6 cellular contexts compared by ENCODE assay signal in the genomic region with DNA sequence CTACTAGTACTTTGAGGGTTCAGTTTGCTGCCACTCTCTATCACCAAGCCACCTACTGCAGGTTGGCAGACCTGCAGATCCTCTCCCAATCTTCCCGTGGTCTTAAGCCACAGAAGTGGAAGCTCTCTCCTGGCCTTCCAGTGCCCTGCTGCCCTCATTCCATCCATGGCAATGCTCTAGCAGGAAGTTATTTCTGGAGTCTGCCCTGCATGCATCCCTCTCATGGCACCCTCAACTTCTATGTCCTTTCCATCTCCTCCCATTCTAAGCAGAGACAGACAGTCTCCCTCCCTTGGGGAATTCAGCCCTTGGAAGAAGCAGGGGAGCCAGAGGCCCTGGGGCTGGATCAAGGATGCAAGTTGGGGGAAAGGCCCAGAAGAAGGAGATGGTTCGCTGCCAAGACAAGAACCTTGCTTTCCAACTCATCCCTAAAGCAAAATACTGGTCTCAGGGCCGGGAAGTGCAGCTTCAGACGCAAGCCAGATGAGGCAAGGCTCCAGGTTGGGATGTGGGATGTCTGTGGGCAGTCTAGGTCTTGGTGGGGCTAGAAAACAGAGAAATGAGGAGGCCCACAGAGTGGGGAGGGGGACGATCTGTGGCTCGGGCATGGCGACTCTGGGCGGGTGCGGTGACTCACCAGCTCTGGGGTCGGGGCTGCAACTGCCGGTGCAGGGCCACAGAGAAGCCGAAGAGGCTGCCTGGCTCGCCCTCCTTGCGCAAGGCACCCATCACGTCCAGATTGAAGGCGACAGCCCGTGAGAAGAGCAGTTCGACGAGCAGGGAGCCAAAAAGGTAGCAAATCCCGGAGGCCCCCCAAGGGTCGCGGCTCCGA. TPM values are rescaled to one million over a fixed set of nuclear protein-coding genes. Genes with fewer than 3 reads are reported as not detected.
DNase-seq lines count a peak whose midpoint lies in the region; ATAC-seq and TF ChIP-seq lines count a peak whose summit lies in the region.

No MANE protein-coding gene starts in this region.

- H3K4me3 ChIP-seq in lower lobe of right lung: peak overlapping the region; percentile 65

- H3K4me3 Mint-ChIP-seq in activated CD8-positive, alpha-beta T cell treated with anti-CD3 and anti-CD28 coated beads for 36 hours: peak overlapping the region; percentile 63

- H3K4me1 Mint-ChIP-seq in activated CD8-positive, alpha-beta T cell treated with anti-CD3 and anti-CD28 coated beads for 36 hours (ENCODE audit: low read depth): peaks cover 12% of the 10 kb centered on the region

- POLR2A ChIA-PET in activated CD8-positive, alpha-beta T cell treated with anti-CD3 and anti-CD28 coated beads for 36 hours (lab: Charles Lee): interaction anchor here (0.9 to 2.8 kb wide), 4 partner anchors 9 to 43 kb away, joined by 3 to 13 read pairs (median 4); a partner anchor contains a TSS

- peak; percentile 41 for ATAC-seq in activated CD8-positive, alpha-beta T cell treated with anti-CD3 and anti-CD28 coated beads for 36 hours
- ATAC-seq in lower lobe of right lung (peak; percentile 18 to 35), HG02840 (IDR thresholded peaks at IDR 0.05; ENCODE audit: low FRiP score, unreplicated experiment) (no peak)

- H3K9me3 ChIP-seq in lower lobe of right lung: no peaks in the 10 kb centered on the region

- peaks cover 22% of the 10 kb centered on the region for H3K27me3 Mint-ChIP-seq in activated CD8-positive, alpha-beta T cell treated with anti-CD3 and anti-CD28 coated beads for 36 hours

- H3K9me3 Mint-ChIP-seq in activated CD8-positive, alpha-beta T cell treated with anti-CD3 and anti-CD28 coated beads for 36 hours: no peaks in the 10 kb centered on the region

- no peaks in the 10 kb centered on the region for H3K36me3 ChIP-seq in lower lobe of right lung

- no peak overlapping the region for H3K27ac ChIP-seq in lower lobe of right lung

- CTCF ChIA-PET in activated CD8-positive, alpha-beta T cell treated with anti-CD3 and anti-CD28 coated beads for 36 hours (lab: Charles Lee): interaction anchor here (0.7 to 2.3 kb wide), 12 partner anchors 9 to 88 kb away, joined by 3 to 10 read pairs (median 4); a partner anchor contains a TSS

- H3K36me3 Mint-ChIP-seq in activated CD8-positive, alpha-beta T cell treated with anti-CD3 and anti-CD28 coated beads for 36 hours (ENCODE audit: low read depth): no peaks in the 10 kb centered on the region

- TF ChIP-seq CTCF in activated CD8-positive, alpha-beta T cell treated with anti-CD3 and anti-CD28 coated beads for 36 hours (IDR thresholded peaks at IDR 0.05): no peak
- TF ChIP-seq CTCF in lower lobe of right lung (IDR thresholded peaks at IDR 0.05): no peak

- H3K27ac Mint-ChIP-seq in activated CD8-positive, alpha-beta T cell treated with anti-CD3 and anti-CD28 coated beads for 36 hours: no peak overlapping the region

- H3K27me3 ChIP-seq in lower lobe of right lung (ENCODE audit: low read depth): peaks cover 14% of the 10 kb centered on the region

- intact Hi-C loops in activated CD8-positive, alpha-beta T cell treated with anti-CD3 and anti-CD28 coated beads for 36 hours (cut with micrococcal nuclease): no loop called here
- intact Hi-C loops in lower lobe of right lung (cut with DNase I): no loop called here

- peaks cover 21% of the 10 kb centered on the region for H3K4me1 ChIP-seq in lower lobe of right lung

- DNase-seq in ELR (ENCODE audit: low read depth) (peak; percentile 28), lower lobe of right lung (no peak), AG08395 (ENCODE audit: low spot score) (no peak), glomerular visceral epithelial cell (ENCODE audit: extremely low spot score) (no peak)
- peak; percentile 37 for DNase-seq in activated CD8-positive, alpha-beta T cell treated with anti-CD3 and anti-CD28 coated beads for 36 hours

RNA-seq across cellular contexts. Expression of a gene that starts 0.6 kb away (rescaled TPM):
- 1 to 10 TPM; 4.3 to 4.8 TPM for total RNA-seq in activated CD8-positive, alpha-beta T cell treated with anti-CD3 and anti-CD28 coated beads for 36 hours
- 17.5 TPM for total RNA-seq in lower lobe of right lung

RNA-seq across cellular contexts. Expression of a gene that starts 8.8 kb away (rescaled TPM):
- total RNA-seq in activated CD8-positive, alpha-beta T cell treated with anti-CD3 and anti-CD28 coated beads for 36 hours: 10 to 100 TPM; 79.0 to 84.6 TPM
- 134 TPM for total RNA-seq in lower lobe of right lung

RNA-seq across cellular contexts. Expression of a gene that starts 13.1 kb away (rescaled TPM):
- total RNA-seq in activated CD8-positive, alpha-beta T cell treated with anti-CD3 and anti-CD28 coated beads for 36 hours: 1 to 10 TPM; 5.3 to 6.8 TPM
- 11.1 TPM for total RNA-seq in lower lobe of right lung

RNA-seq across cellular contexts. Expression of a gene that starts 21.8 kb away (rescaled TPM):
- 100 to 1,000 TPM in 1 of 2 experiments, 10 to 100 TPM in 1; 99.6 to 101 TPM for total RNA-seq in activated CD8-positive, alpha-beta T cell treated with anti-CD3 and anti-CD28 coated beads for 36 hours
- total RNA-seq in lower lobe of right lung: 1,142 TPM

RNA-seq across cellular contexts. Expression of a gene that starts 35.9 kb away (rescaled TPM):
- total RNA-seq in activated CD8-positive, alpha-beta T cell treated with anti-CD3 and anti-CD28 coated beads for 36 hours: 1 to 10 TPM; 7.4 to 9.3 TPM
- 3.8 TPM for total RNA-seq in lower lobe of right lung

Comparison
In these comparisons a context has a peak if more than half of its experiments do, and no peak if none do; other contexts are left out.
1. DNase-seq: peak in ELR (single experiment) and activated CD8-positive, alpha-beta T cell treated with anti-CD3 and anti-CD28 coated beads for 36 hours (single experiment); none in lower lobe of right lung (single experiment), AG08395 (single experiment) and glomerular visceral epithelial cell (single experiment).